In genomic region chr10:93386496-93387369, GRCh38 we compare ENCODE assay signal across 8 cellular contexts.
DNase-seq lines count a peak whose midpoint lies in the region; ATAC-seq and TF ChIP-seq lines count a peak whose summit lies in the region.

No MANE protein-coding gene starts in this region.

- peaks cover 2% of the 10 kb centered on the region for H3K9me3 Mint-ChIP-seq in activated CD4-positive, alpha-beta memory T cell treated with anti-CD3 and anti-CD28 coated beads, Interleukin-2, amount 10 ng/mL, durations not matched to agents 7 days and 5 days

- no peak for TF ChIP-seq CTCF in stomach (IDR thresholded peaks at IDR 0.05)

- CTCF ChIA-PET in activated CD4-positive, alpha-beta memory T cell treated with anti-CD3 and anti-CD28 coated beads, Interleukin-2, amount 10 ng/mL, durations not matched to agents 7 days and 5 days (lab: Charles Lee), result interaction anchor here (0.8 to 2.6 kb wide), 4 partner anchors 10 to 109 kb away, joined by 5 to 17 read pairs (median 8); partner anchors contain the start of gene MYOF

- no peak for TF ChIP-seq POLR2A in stomach (IDR thresholded peaks at IDR 0.05)

- H3K27me3 ChIP-seq in stomach, result no peaks in the 10 kb centered on the region

- no peaks in the 10 kb centered on the region for H3K9me3 ChIP-seq in stomach

- no peaks in the 10 kb centered on the region for H3K27me3 Mint-ChIP-seq in activated CD4-positive, alpha-beta memory T cell treated with anti-CD3 and anti-CD28 coated beads, Interleukin-2, amount 10 ng/mL, durations not matched to agents 7 days and 5 days

- H3K4me3 Mint-ChIP-seq in activated CD4-positive, alpha-beta memory T cell treated with anti-CD3 and anti-CD28 coated beads, Interleukin-2, amount 10 ng/mL, durations not matched to agents 7 days and 5 days, result peak overlapping the region; percentile 47

- peak overlapping the region; percentile 83 for H3K27ac Mint-ChIP-seq in activated CD4-positive, alpha-beta memory T cell treated with anti-CD3 and anti-CD28 coated beads, Interleukin-2, amount 10 ng/mL, durations not matched to agents 7 days and 5 days

- 75 to 83% (median 76%) methylated on average over 14 to 15 of the region's 15 CpGs for WGBS in stomach, 5 donors

- DNase-seq in activated CD4-positive, alpha-beta T cell treated with anti-CD3 and anti-CD28 coated beads for 48 hours, result peak; percentile 21
- no peak for DNase-seq in activated CD4-positive, alpha-beta T cell treated with anti-CD3 and anti-CD28 coated beads, Interleukin-2, amount 50 U/mL, for 48 hours
- peak; percentile 29 for DNase-seq in activated CD4-positive, alpha-beta memory T cell treated with anti-CD3 and anti-CD28 coated beads, Interleukin-2, amount 10 ng/mL, durations not matched to agents 7 days and 5 days
- DNase-seq in left ventricle myocardium superior (peak; percentile 37), stomach (no peak), posterior vena cava (ENCODE audit: low spot score) (no peak), amygdala (lab: John Stamatoyannopoulos, UW) (no peak), ecto neural progenitor cell (ENCODE audit: low spot score) (no peak)

- TF ChIP-seq EP300 in stomach (IDR thresholded peaks at IDR 0.05), result no peak

- H3K4me3 ChIP-seq in stomach, result no peak overlapping the region

- peaks cover 30% of the 10 kb centered on the region for H3K4me1 Mint-ChIP-seq in activated CD4-positive, alpha-beta memory T cell treated with anti-CD3 and anti-CD28 coated beads, Interleukin-2, amount 10 ng/mL, durations not matched to agents 7 days and 5 days

- H3K36me3 ChIP-seq in stomach, result peaks cover 3 to 49% (median 24%) of the 10 kb centered on the region in 4 donors

- intact Hi-C loops in left ventricle myocardium superior (cut with micrococcal nuclease) (no loop called here), stomach (cut with DNase I; ENCODE audit: low total_unique reads) (no loop called here), posterior vena cava (cut with DNase I) (no loop called here)

- ATAC-seq in left ventricle myocardium superior, result peak; percentile 61

- H3K36me3 Mint-ChIP-seq in activated CD4-positive, alpha-beta memory T cell treated with anti-CD3 and anti-CD28 coated beads, Interleukin-2, amount 10 ng/mL, durations not matched to agents 7 days and 5 days (ENCODE audit: low read depth), result peaks cover 7% of the 10 kb centered on the region

- H3K27ac ChIP-seq in stomach, result peak overlapping the region in 4 of 5 donors; percentile 43 to 60 (median 59)

- POLR2A ChIA-PET in activated CD4-positive, alpha-beta memory T cell treated with anti-CD3 and anti-CD28 coated beads, Interleukin-2, amount 10 ng/mL, durations not matched to agents 7 days and 5 days (lab: Charles Lee), result interaction anchor here (0.9 to 2.7 kb wide), 6 partner anchors 7 to 109 kb away, joined by 3 to 10 read pairs (median 5); partner anchors contain the start of gene CEP55

- H3K4me1 ChIP-seq in stomach, result peaks cover 0 to 45% (median 13%) of the 10 kb centered on the region in 4 donors

Comparison
In these comparisons a context has a peak if more than half of its experiments do, and no peak if none do; other contexts are left out.
1. DNase-seq: peak in activated CD4-positive, alpha-beta T cell treated with anti-CD3 and anti-CD28 coated beads for 48 hours (single experiment), activated CD4-positive, alpha-beta memory T cell treated with anti-CD3 and anti-CD28 coated beads, Interleukin-2, amount 10 ng/mL, durations not matched to agents 7 days and 5 days (single experiment) and left ventricle myocardium superior (single experiment); none in activated CD4-positive, alpha-beta T cell treated with anti-CD3 and anti-CD28 coated beads, Interleukin-2, amount 50 U/mL, for 48 hours (0 of 2), stomach (single experiment), posterior vena cava (single experiment), amygdala (0 of 56) and ecto neural progenitor cell (single experiment).